In the genomic region with DNA sequence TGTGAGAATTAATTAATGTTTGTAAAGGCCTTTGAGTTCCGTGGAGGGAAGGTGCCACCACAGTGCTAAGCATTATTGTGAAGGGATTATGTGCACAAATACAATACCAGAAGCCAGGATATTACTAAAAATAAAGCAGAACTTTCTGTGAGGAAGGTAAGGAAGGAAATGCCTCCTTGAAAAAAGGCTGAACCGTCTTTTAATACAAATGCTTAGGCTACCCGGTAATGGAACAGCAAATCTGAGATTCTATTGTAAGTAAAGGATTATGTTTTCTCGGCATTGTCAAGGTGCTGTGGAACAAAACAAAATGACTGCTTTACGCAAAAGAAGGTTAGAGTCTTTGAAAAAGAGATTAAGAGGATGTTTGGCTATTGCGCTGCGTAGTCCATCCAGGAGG, we compare ENCODE assay signal across 18 cellular contexts.
"Had no signal": no experiment of that assay in that cellular context is flagged by ENCODE, and none has a peak within 500 bp of the region (broad histone marks: within the 10 kb centered on the region; RNA-seq: fewer than 3 reads in every experiment).

No MANE protein-coding gene starts in this region.

- H3K36me3 Mint-ChIP-seq: activated naive CD4-positive, alpha-beta T cell treated with anti-CD3 and anti-CD28 coated beads, Interleukin-2, amount 50 U/mL, for 24 hours; type B pancreatic cell had no signal

- DNase-seq: activated CD4-positive, alpha-beta T cell treated with anti-CD3 and anti-CD28 coated beads for 36 hours; activated CD4-positive, alpha-beta T cell treated with anti-CD3 and anti-CD28 coated beads, Interleukin-2, amount 50 U/mL, for 48 hours; activated gamma-delta T cell; effector memory CD4-positive, alpha-beta T cell; foreskin melanocyte; lower lobe of right lung; naive thymus-derived CD8-positive, alpha-beta T cell; small intestine; stimulated activated CD4-positive, alpha-beta T cell treated with anti-CD3 and anti-CD28 coated beads, Interleukin-4, amount 100 ng/mL, for 1 hour; stimulated activated naive CD8-positive, alpha-beta T cell treated with anti-CD3 and anti-CD28 coated beads, Interleukin-15, amount 100 ng/mL, for 72 hours; SW 1271; T-helper 2 cell had no signal

- ATAC-seq: activated CD4-positive, alpha-beta T cell treated with anti-CD3 and anti-CD28 coated beads for 36 hours; lower lobe of right lung; naive thymus-derived CD8-positive, alpha-beta T cell; stimulated activated naive CD8-positive, alpha-beta T cell treated with anti-CD3 and anti-CD28 coated beads, Interleukin-15, amount 100 ng/mL, for 72 hours had no signal

- H3K27ac ChIP-seq: epithelial cell of prostate, lower lobe of right lung had no signal

- H3K9me3 ChIP-seq: ascending aorta, lower lobe of right lung had no signal

- H3K4me1 Mint-ChIP-seq: activated CD4-positive, alpha-beta T cell treated with anti-CD3 and anti-CD28 coated beads for 36 hours; activated naive CD4-positive, alpha-beta T cell treated with anti-CD3 and anti-CD28 coated beads, Interleukin-2, amount 50 U/mL, for 24 hours; naive thymus-derived CD8-positive, alpha-beta T cell; stimulated activated naive CD8-positive, alpha-beta T cell treated with anti-CD3 and anti-CD28 coated beads, Interleukin-15, amount 100 ng/mL, for 72 hours had no signal

- H3K27ac Mint-ChIP-seq: activated CD4-positive, alpha-beta T cell treated with anti-CD3 and anti-CD28 coated beads for 36 hours; activated naive CD4-positive, alpha-beta T cell treated with anti-CD3 and anti-CD28 coated beads, Interleukin-2, amount 50 U/mL, for 24 hours; dendritic cell treated with granulocyte-macrophage colony-stimulating factor and Interleukin-4, amounts not matched to agents 40 ng/mL and 50 ng/mL, for 4 days; naive thymus-derived CD8-positive, alpha-beta T cell; progenitor cell of endocrine pancreas; stimulated activated naive CD8-positive, alpha-beta T cell treated with anti-CD3 and anti-CD28 coated beads, Interleukin-15, amount 100 ng/mL, for 72 hours; type B pancreatic cell had no signal

- H3K4me3 Mint-ChIP-seq: activated CD4-positive, alpha-beta T cell treated with anti-CD3 and anti-CD28 coated beads for 36 hours; activated naive CD4-positive, alpha-beta T cell treated with anti-CD3 and anti-CD28 coated beads, Interleukin-2, amount 50 U/mL, for 24 hours; dendritic cell treated with granulocyte-macrophage colony-stimulating factor and Interleukin-4, amounts not matched to agents 40 ng/mL and 50 ng/mL, for 4 days; naive thymus-derived CD8-positive, alpha-beta T cell; stimulated activated naive CD8-positive, alpha-beta T cell treated with anti-CD3 and anti-CD28 coated beads, Interleukin-15, amount 100 ng/mL, for 72 hours; type B pancreatic cell had no signal

- H3K27me3 Mint-ChIP-seq: dendritic cell treated with granulocyte-macrophage colony-stimulating factor and Interleukin-4, amounts not matched to agents 40 ng/mL and 50 ng/mL, for 4 days; progenitor cell of endocrine pancreas; type B pancreatic cell had no signal

- H3K4me3 ChIP-seq: ascending aorta, lower lobe of right lung had no signal

- H3K36me3 ChIP-seq: ascending aorta, lower lobe of right lung had no signal

- H3K4me1 ChIP-seq: ascending aorta, lower lobe of right lung had no signal
